8 cellular contexts compared by ENCODE assay signal in the genomic region with DNA sequence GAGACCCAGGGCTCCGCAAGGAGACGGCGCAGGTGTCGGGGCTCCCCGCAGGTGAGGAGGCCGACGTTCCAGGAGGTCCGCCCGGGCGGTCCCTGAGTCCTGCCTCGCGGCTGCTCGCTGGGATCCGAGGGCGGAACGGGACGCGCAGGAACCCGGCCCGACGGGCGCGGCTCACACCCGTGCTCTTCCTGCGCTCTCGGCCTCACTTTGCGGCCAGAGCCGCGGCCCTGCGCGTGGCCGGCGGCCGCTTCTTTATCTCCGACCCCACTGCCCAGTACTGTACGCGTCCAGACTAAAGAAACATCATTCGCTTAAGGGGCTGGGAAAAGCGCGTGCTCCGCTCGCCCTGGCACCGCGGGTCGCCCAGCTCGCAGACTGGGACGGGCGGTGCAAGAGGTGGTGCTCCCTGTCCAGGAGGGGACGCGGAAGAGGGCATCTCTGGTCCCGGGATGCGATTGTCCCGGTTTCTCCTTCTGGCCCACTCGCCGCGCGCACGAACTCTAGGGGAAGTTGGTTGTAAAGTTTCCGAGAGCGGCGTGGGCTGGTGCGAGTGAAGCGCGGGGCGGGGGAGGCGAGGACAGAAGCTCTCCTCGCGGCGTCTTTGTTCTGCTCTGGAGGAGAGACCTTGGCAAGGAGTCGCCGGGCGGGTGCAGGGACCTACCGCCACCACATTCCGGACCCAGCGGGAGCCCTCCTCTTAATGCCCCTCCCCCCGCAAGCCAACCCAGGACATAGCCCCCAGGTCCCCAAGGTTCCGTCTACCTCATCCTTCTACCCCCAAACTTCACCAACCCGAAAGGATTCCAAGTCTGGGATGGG.
A peak's percentile ranks its signal among the peaks of the same experiment; 100 is the strongest.
DNase-seq lines count a peak whose midpoint lies in the region; ATAC-seq and TF ChIP-seq lines count a peak whose summit lies in the region.

No MANE protein-coding gene starts in this region.

- H3K79me2 ChIP-seq in parathyroid adenoma = no peaks in the 10 kb centered on the region

- no peak overlapping the region for H3K9ac ChIP-seq in parathyroid adenoma

- peak overlapping the region; percentile 67 for H2AFZ ChIP-seq in parathyroid adenoma

- H3K27ac ChIP-seq in Peyer's patch = peak overlapping the region in 1 of 4 donors; percentile 31
- H3K27ac ChIP-seq in gastroesophageal sphincter = peak overlapping the region in 3 of 4 donors; percentile 52 to 84 (median 83)
- H3K27ac ChIP-seq in parathyroid adenoma = no peak overlapping the region
- no peak overlapping the region for H3K27ac ChIP-seq in effector memory CD4-positive, alpha-beta T cell (ENCODE audit: insufficient read depth, low read length, poor library complexity, severe bottlenecking)

- no peak for TF ChIP-seq EP300 in gastroesophageal sphincter (IDR thresholded peaks at IDR 0.05)

- H3K9me3 ChIP-seq in Peyer's patch (no peaks in the 10 kb centered on the region), gastroesophageal sphincter (no peaks in the 10 kb centered on the region), parathyroid adenoma (ENCODE audit: control insufficient read depth, low read length) (no peaks in the 10 kb centered on the region)
- no peaks in the 10 kb centered on the region for H3K9me3 ChIP-seq in effector memory CD4-positive, alpha-beta T cell (ENCODE audit: control insufficient read depth, low read length)

- H3K36me3 ChIP-seq in Peyer's patch (no peaks in the 10 kb centered on the region), gastroesophageal sphincter (no peaks in the 10 kb centered on the region), parathyroid adenoma (ENCODE audit: control insufficient read depth, insufficient read depth, low read length) (no peaks in the 10 kb centered on the region)
- no peaks in the 10 kb centered on the region for H3K36me3 ChIP-seq in effector memory CD4-positive, alpha-beta T cell (ENCODE audit: control insufficient read depth, insufficient read depth, low read length)

- H3K4me3 ChIP-seq in Peyer's patch = peak overlapping the region; percentile 26 to 51 (median 40)
- peak overlapping the region; percentile 54 to 70 for H3K4me3 ChIP-seq in gastroesophageal sphincter
- peak overlapping the region; percentile 40 for H3K4me3 ChIP-seq in parathyroid adenoma (ENCODE audit: low read depth, low read length)
- H3K4me3 ChIP-seq in effector memory CD4-positive, alpha-beta T cell (ENCODE audit: insufficient read depth, low read depth, low read length, poor library complexity, severe bottlenecking) = no peak overlapping the region

- WGBS in gastroesophageal sphincter (ENCODE audit: low coverage in 1 of 2), 2 donors = 0 to 3% methylated on average over 4 to 14 of the region's 78 CpGs

- peak overlapping the region; percentile 84 for H3K4me2 ChIP-seq in parathyroid adenoma (ENCODE audit: low read length)

- H3K4me1 ChIP-seq in Peyer's patch = peaks cover 0 to 26% (median 0%) of the 10 kb centered on the region in 4 donors
- H3K4me1 ChIP-seq in gastroesophageal sphincter = peaks cover 0 to 47% (median 4%) of the 10 kb centered on the region in 3 donors
- H3K4me1 ChIP-seq in parathyroid adenoma = no peaks in the 10 kb centered on the region
- H3K4me1 ChIP-seq in effector memory CD4-positive, alpha-beta T cell (ENCODE audit: control insufficient read depth, insufficient read depth, low read length, poor library complexity, severe bottlenecking) = peaks cover 5% of the 10 kb centered on the region

- TF ChIP-seq CTCF in Peyer's patch (IDR thresholded peaks at IDR 0.05) = no peak
- peak in 2 of 4 experiments; percentile 4 to 11 for TF ChIP-seq CTCF in gastroesophageal sphincter (IDR thresholded peaks at IDR 0.05)
- no peak for TF ChIP-seq CTCF in parathyroid adenoma (IDR thresholded peaks at IDR 0.05)

- ATAC-seq in gastroesophageal sphincter = peak; percentile 49
- ATAC-seq in GM21447 (IDR thresholded peaks at IDR 0.05; ENCODE audit: unreplicated experiment) = no peak
- ATAC-seq in HG03571 (IDR thresholded peaks at IDR 0.05; ENCODE audit: unreplicated experiment) = no peak

- no peak for TF ChIP-seq POLR2A in Peyer's patch (IDR thresholded peaks at IDR 0.05)
- no peak for TF ChIP-seq POLR2A in gastroesophageal sphincter (IDR thresholded peaks at IDR 0.05)

- H3K27me3 ChIP-seq in Peyer's patch = peaks cover 0 to 6% of the 10 kb centered on the region in 2 donors
- peaks cover 23% of the 10 kb centered on the region for H3K27me3 ChIP-seq in gastroesophageal sphincter
- H3K27me3 ChIP-seq in parathyroid adenoma (ENCODE audit: control insufficient read depth, insufficient read depth, low read length) = no peaks in the 10 kb centered on the region
- H3K27me3 ChIP-seq in effector memory CD4-positive, alpha-beta T cell (replicated peaks; ENCODE audit: control insufficient read depth, insufficient read depth, low read length, poor library complexity, severe bottlenecking) = peaks cover 12% of the 10 kb centered on the region

- peak; percentile 5 for DNase-seq in NCI-H1092 treated with DMSO at 0.1 percent for 48 hours (lab: John Stamatoyannopoulos, UW)
- DNase-seq in NCI-H1092 (lab: John Stamatoyannopoulos, UW) = no peak
- peak in 1 of 3 donors; percentile 52 for DNase-seq in Peyer's patch
- DNase-seq in effector memory CD4-positive, alpha-beta T cell = no peak

Comparison
In these comparisons a context has a peak if more than half of its experiments do, and no peak if none do; other contexts are left out.
1. H3K27ac ChIP-seq: peak in gastroesophageal sphincter (3 of 4); none in parathyroid adenoma (single experiment) and effector memory CD4-positive, alpha-beta T cell (single experiment).